Comparison of ENCODE assay signal across 8 cellular contexts in genomic region chr21:14877581-14878228, GRCh38.
DNase-seq lines count a peak whose midpoint lies in the region; ATAC-seq and TF ChIP-seq lines count a peak whose summit lies in the region.
"Had no signal": no experiment of that assay in that cellular context is flagged by ENCODE, and none has a peak within 500 bp of the region (broad histone marks: within the 10 kb centered on the region; RNA-seq: fewer than 3 reads in every experiment).

No MANE protein-coding gene starts in this region.

- no peaks in the 10 kb centered on the region for H3F3A ChIP-seq in smooth muscle cell (ENCODE audit: low read depth)

- H4K20me1 ChIP-seq in smooth muscle cell (ENCODE audit: low read depth) = no peaks in the 10 kb centered on the region

- no peaks in the 10 kb centered on the region for H3K27me3 ChIP-seq in smooth muscle cell (ENCODE audit: low read depth)
- no peaks in the 10 kb centered on the region for H3K27me3 ChIP-seq in dorsolateral prefrontal cortex

- no peak overlapping the region for H3K27ac ChIP-seq in smooth muscle cell (ENCODE audit: low read depth)
- H3K27ac ChIP-seq in dorsolateral prefrontal cortex = no peak overlapping the region

- ATAC-seq in GM18909 (IDR thresholded peaks at IDR 0.05; ENCODE audit: poor library complexity, unreplicated experiment) (peak; percentile 61), HG03432 (IDR thresholded peaks at IDR 0.05; ENCODE audit: unreplicated experiment) (peak; percentile 64), GM21367 (IDR thresholded peaks at IDR 0.05; ENCODE audit: unreplicated experiment) (no peak)

- H3K4me1 ChIP-seq in smooth muscle cell (ENCODE audit: low read depth) = peaks cover 6% of the 10 kb centered on the region

- H3K4me2 ChIP-seq in smooth muscle cell = peak overlapping the region; percentile 14

- no peak overlapping the region for H3K9ac ChIP-seq in smooth muscle cell (ENCODE audit: low read depth)

- no peaks in the 10 kb centered on the region for H3K36me3 ChIP-seq in smooth muscle cell (ENCODE audit: low read depth)

- H2AFZ ChIP-seq in smooth muscle cell (ENCODE audit: low read depth) = no peak overlapping the region

- intact Hi-C loops in dorsolateral prefrontal cortex (cut with DNase I) = no loop called here

- no peaks in the 10 kb centered on the region for H3K79me2 ChIP-seq in smooth muscle cell (ENCODE audit: low read depth)

- 34% methylated on average over 2 of the region's 2 CpGs for WGBS in smooth muscle cell (ENCODE audit: low lambda C conversion rate)

- DNase-seq in dermis blood vessel endothelial cell (peak; percentile 70), smooth muscle cell (lab: John Stamatoyannopoulos, UW; ENCODE audit: unreplicated experiment) (no peak), dorsolateral prefrontal cortex (no peak)
- DNase-seq in stimulated activated CD4-positive, alpha-beta T cell treated with anti-CD3 and anti-CD28 coated beads, Interleukin-4, amount 100 ng/mL, for 24 hours = no peak
- DNase-seq: NCI-H1417 had no signal

- H3K9me3 ChIP-seq in smooth muscle cell (replicated peaks; ENCODE audit: low read depth) = no peaks in the 10 kb centered on the region

- TF ChIP-seq CTCF in smooth muscle cell (IDR thresholded peaks at IDR 0.05; ENCODE audit: borderline replicate concordance, insufficient read depth, poor library complexity, severe bottlenecking) (no peak), dorsolateral prefrontal cortex (IDR thresholded peaks at IDR 0.05 in 54 of 56, conservative IDR thresholded peaks at IDR 0.05 in 2 of 56; ENCODE audit: low read depth in 1 of 56, partially characterized antibody in 56 of 56) (no peak)

- H3K4me3 ChIP-seq in smooth muscle cell = no peak overlapping the region
- no peak overlapping the region for H3K4me3 ChIP-seq in dorsolateral prefrontal cortex
